ENCODE assay signal across 19 cellular contexts in genomic region chr2:12432985-12433640, GRCh38.
"Had no signal": no experiment of that assay in that cellular context is flagged by ENCODE, and none has a peak within 500 bp of the region (broad histone marks: within the 10 kb centered on the region; RNA-seq: fewer than 3 reads in every experiment).

No MANE protein-coding gene starts in this region.

- H3K27me3 ChIP-seq: hepatocyte, suprapubic skin had no signal

- H3K27ac Mint-ChIP-seq: activated CD8-positive, alpha-beta T cell treated with anti-CD3 and anti-CD28 coated beads for 36 hours; activated T-helper 2 cell treated with anti-CD3 and anti-CD28 coated beads, Interferon-gamma antibody, Interleukin-2, Interleukin-4, amounts not matched to agents 10 μg/mL and 5 μg/mL and 100 μg/mL, durations not matched to agents 14 hours and 24 hours and 36 hours; stimulated activated naive CD8-positive, alpha-beta T cell treated with anti-CD3 and anti-CD28 coated beads, Interleukin-15, amount 100 ng/mL, for 72 hours; type B pancreatic cell had no signal

- H3K36me3 ChIP-seq: suprapubic skin had no signal

- H3K36me3 Mint-ChIP-seq: naive thymus-derived CD8-positive, alpha-beta T cell; type B pancreatic cell had no signal

- DNase-seq: activated CD4-positive, alpha-beta T cell treated with anti-CD3 and anti-CD28 coated beads for 48 hours; activated CD4-positive, CD25-positive, alpha-beta regulatory T cell; activated CD8-positive, alpha-beta T cell treated with anti-CD3 and anti-CD28 coated beads for 36 hours; activated naive CD4-positive, alpha-beta T cell treated with Interleukin-2 at 50 U/mL for 16 hours; activated T-cell treated with anti-CD3 and anti-CD28 coated beads, Interleukin-2, amount 50 U/mL, for 1 hour; anterior cingulate cortex; effector CD4-positive, alpha-beta T cell; left cardiac atrium; naive thymus-derived CD8-positive, alpha-beta T cell; stimulated activated CD4-positive, alpha-beta T cell treated with anti-CD3 and anti-CD28 coated beads, Interleukin-12 subunit alpha, Interleukin-12 subunit beta, amount 100 ng/mL, for 4 hours; stimulated activated naive CD8-positive, alpha-beta T cell treated with anti-CD3 and anti-CD28 coated beads, Interleukin-15, amount 100 ng/mL, for 72 hours; T-helper 1 cell; T1000 had no signal

- H3K27ac ChIP-seq: hepatocyte, parathyroid adenoma, suprapubic skin had no signal

- ATAC-seq: activated CD8-positive, alpha-beta T cell treated with anti-CD3 and anti-CD28 coated beads for 36 hours; esophagus mucosa; left cardiac atrium; naive thymus-derived CD8-positive, alpha-beta T cell; stimulated activated naive CD8-positive, alpha-beta T cell treated with anti-CD3 and anti-CD28 coated beads, Interleukin-15, amount 100 ng/mL, for 72 hours had no signal

- H3K27me3 Mint-ChIP-seq: activated CD8-positive, alpha-beta T cell treated with anti-CD3 and anti-CD28 coated beads for 36 hours; naive thymus-derived CD8-positive, alpha-beta T cell; stimulated activated naive CD8-positive, alpha-beta T cell treated with anti-CD3 and anti-CD28 coated beads, Interleukin-15, amount 100 ng/mL, for 72 hours; type B pancreatic cell had no signal

- H3K9me3 Mint-ChIP-seq: activated CD8-positive, alpha-beta T cell treated with anti-CD3 and anti-CD28 coated beads for 36 hours; activated T-helper 2 cell treated with anti-CD3 and anti-CD28 coated beads, Interferon-gamma antibody, Interleukin-2, Interleukin-4, amounts not matched to agents 10 μg/mL and 5 μg/mL and 100 μg/mL, durations not matched to agents 14 hours and 24 hours and 36 hours; naive thymus-derived CD8-positive, alpha-beta T cell; stimulated activated naive CD8-positive, alpha-beta T cell treated with anti-CD3 and anti-CD28 coated beads, Interleukin-15, amount 100 ng/mL, for 72 hours had no signal

- H3K4me3 ChIP-seq: hepatocyte, suprapubic skin had no signal

- H3K4me1 ChIP-seq: suprapubic skin had no signal

- H3K9me3 ChIP-seq: suprapubic skin had no signal

- H3K4me3 Mint-ChIP-seq: activated CD8-positive, alpha-beta T cell treated with anti-CD3 and anti-CD28 coated beads for 36 hours; naive thymus-derived CD8-positive, alpha-beta T cell; stimulated activated naive CD8-positive, alpha-beta T cell treated with anti-CD3 and anti-CD28 coated beads, Interleukin-15, amount 100 ng/mL, for 72 hours; type B pancreatic cell had no signal
